In genomic region chr11:66438504-66439466, GRCh38 we compare ENCODE assay signal across 8 cellular contexts. TPM values are rescaled to one million over a fixed set of nuclear protein-coding genes. Genes with fewer than 3 reads are reported as not detected.
A peak's percentile ranks its signal among the peaks of the same experiment; 100 is the strongest.
DNase-seq lines count a peak whose midpoint lies in the region; ATAC-seq and TF ChIP-seq lines count a peak whose summit lies in the region.

TSS of gene MRPL11 (minus strand) at chr11:66438848. CDS start at chr11:66438754, 94 bp downstream.

- peak; percentile 94 for DNase-seq in GM12865 (ENCODE audit: low read depth)
- DNase-seq in NCI-H128 (lab: John Stamatoyannopoulos, UW; ENCODE audit: unreplicated experiment) = peak; percentile 82
- peak; percentile 72 to 95 for DNase-seq in SW 1271 (lab: John Stamatoyannopoulos, UW)
- DNase-seq in activated naive CD8-positive, alpha-beta T cell treated with anti-CD3 and anti-CD28 coated beads, Interleukin-2, amount 50 U/mL, for 24 hours = peak; percentile 90
- DNase-seq in cardiac septum (ENCODE audit: low spot score) = peak; percentile 92
- peak; percentile 94 for DNase-seq in pons (ENCODE audit: low spot score)
- DNase-seq in upper lobe of left lung = peak; percentile 90 to 92

- H3K4me3 Mint-ChIP-seq in activated naive CD8-positive, alpha-beta T cell treated with anti-CD3 and anti-CD28 coated beads, Interleukin-2, amount 50 U/mL, for 24 hours = peak within 1 kb of the TSS; percentile 95

- no peak for TF ChIP-seq EP300 in upper lobe of left lung (IDR thresholded peaks at IDR 0.05)

- H3K9me3 Mint-ChIP-seq in activated naive CD8-positive, alpha-beta T cell treated with anti-CD3 and anti-CD28 coated beads, Interleukin-2, amount 50 U/mL, for 24 hours = peaks cover 11% of the 10 kb centered on the region

- TF ChIP-seq CTCF in GM12865 (IDR thresholded peaks at IDR 0.05; ENCODE audit: insufficient read depth, low read depth, low read length, missing control alignments) = peak; percentile 73
- TF ChIP-seq CTCF in upper lobe of left lung (IDR thresholded peaks at IDR 0.05) = peak in 5 of 6 experiments; percentile 37 to 75 (median 48)

- no peaks in the 10 kb centered on the region for H3K27me3 ChIP-seq in upper lobe of left lung

- peak in 1 of 4 donors; percentile 37 for TF ChIP-seq POLR2A in upper lobe of left lung (IDR thresholded peaks at IDR 0.05)

- peaks cover 4 to 30% (median 17%) of the 10 kb centered on the region in 4 donors for H3K36me3 ChIP-seq in upper lobe of left lung

- peaks cover 34% of the 10 kb centered on the region for H3K36me3 Mint-ChIP-seq in activated naive CD8-positive, alpha-beta T cell treated with anti-CD3 and anti-CD28 coated beads, Interleukin-2, amount 50 U/mL, for 24 hours (ENCODE audit: low read depth)

- peaks cover 6 to 9% (median 7%) of the 10 kb centered on the region in 4 donors for H3K4me1 ChIP-seq in upper lobe of left lung

- peak within 1 kb of the TSS; percentile 85 for H3K4me3 ChIP-seq in GM12865 (ENCODE audit: low read depth, low read length)
- H3K4me3 ChIP-seq in upper lobe of left lung = peak within 1 kb of the TSS; percentile 80 to 96 (median 85)

- peak within 1 kb of the TSS; percentile 73 to 91 (median 88) for H3K27ac ChIP-seq in upper lobe of left lung

- 10 to 21% methylated on average over 12 to 37 of the region's 45 CpGs for WGBS in upper lobe of left lung, 2 donors

- peaks cover 17% of the 10 kb centered on the region for H3K4me1 Mint-ChIP-seq in activated naive CD8-positive, alpha-beta T cell treated with anti-CD3 and anti-CD28 coated beads, Interleukin-2, amount 50 U/mL, for 24 hours

- peaks cover 0 to 10% (median 3%) of the 10 kb centered on the region in 4 donors for H3K9me3 ChIP-seq in upper lobe of left lung

- peak within 1 kb of the TSS; percentile 98 for H3K27ac Mint-ChIP-seq in activated naive CD8-positive, alpha-beta T cell treated with anti-CD3 and anti-CD28 coated beads, Interleukin-2, amount 50 U/mL, for 24 hours

- ATAC-seq in HG02678 (IDR thresholded peaks at IDR 0.05; ENCODE audit: unreplicated experiment) (peak; percentile 97), upper lobe of left lung (ENCODE audit: low FRiP score in 2 of 2) (peak; percentile 100)
- ATAC-seq in activated naive CD8-positive, alpha-beta T cell treated with anti-CD3 and anti-CD28 coated beads, Interleukin-2, amount 50 U/mL, for 24 hours = peak; percentile 98

- intact Hi-C loops in cardiac septum (cut with DNase I) = loop anchor here (2.0 to 5.0 kb wide), 2 partner anchors 30 to 239 kb away; partner anchors contain the start of gene RBM4B

- H3K27me3 Mint-ChIP-seq in activated naive CD8-positive, alpha-beta T cell treated with anti-CD3 and anti-CD28 coated beads, Interleukin-2, amount 50 U/mL, for 24 hours = peaks cover 2% of the 10 kb centered on the region

RNA-seq across cellular contexts. Expression of gene MRPL11, which starts in this region (rescaled TPM):
- total RNA-seq in cardiac septum (40.3 TPM), upper lobe of left lung (10 to 100 TPM; 25.3 to 44.8 (median 33.0) TPM)

Comparison
In these comparisons a context has a peak if more than half of its experiments do, and no peak if none do; other contexts are left out.
1. Peak in every context shown above with its lines: DNase-seq, ATAC-seq, H3K4me3 ChIP-seq and H3K27ac ChIP-seq.